Comparison of ENCODE assay signal across 1 cellular context in genomic region chr7:32042900-32043299, GRCh38.
TF ChIP-seq lines count a peak whose summit lies in the region.

No MANE protein-coding gene starts in this region.

TF ChIP-seq in SK-N-SH, 30 proteins besides CTCF, POLR2A, EP300 and RAD21:
- TF ChIP-seq GABPA (IDR thresholded peaks at IDR 0.05; ENCODE audit: low read depth) (no peak), SMC3 (IDR thresholded peaks at IDR 0.05; ENCODE audit: low read depth, low read length) (peak; percentile 5; the same call in 1 of the 2 replicates), FOXJ3 (CRISPR knock-in tag; IDR thresholded peaks at IDR 0.05) (no peak), RXRA (IDR thresholded peaks at IDR 0.05; ENCODE audit: borderline replicate concordance, low read depth) (no peak), CHD2 (IDR thresholded peaks at IDR 0.05; ENCODE audit: low read length, partially characterized antibody) (no peak), FOSL2 (IDR thresholded peaks at IDR 0.05; ENCODE audit: borderline replicate concordance, low read depth) (no peak), TCF12 (IDR thresholded peaks at IDR 0.05) (no peak), GATA2 (CRISPR knock-in tag; IDR thresholded peaks at IDR 0.05) (no peak), MXI1 (IDR thresholded peaks at IDR 0.05; ENCODE audit: low read depth, low read length) (no peak)
